ENCODE assay signal across 33 cellular contexts in genomic region chr5:144404672-144405071, GRCh38.
"Had no signal": no experiment of that assay in that cellular context is flagged by ENCODE, and none has a peak within 500 bp of the region (broad histone marks: within the 10 kb centered on the region; RNA-seq: fewer than 3 reads in every experiment).

No MANE protein-coding gene starts in this region.

- H3K36me3 ChIP-seq: adrenal gland, ascending aorta, brain microvascular endothelial cell, breast epithelium, cardiac muscle cell had no signal

- H3K27me3 ChIP-seq: adrenal gland, ascending aorta, brain microvascular endothelial cell, breast epithelium had no signal

- H3K27ac ChIP-seq: adrenal gland, ascending aorta, brain microvascular endothelial cell, breast epithelium, cardiac muscle cell had no signal

- ATAC-seq: activated naive CD4-positive, alpha-beta T cell treated with anti-CD3 and anti-CD28 coated beads, Interleukin-2, amount 50 U/mL, for 72 hours; activated naive CD8-positive, alpha-beta T cell treated with anti-CD3 and anti-CD28 coated beads, Interleukin-2, amount 50 U/mL, for 24 hours; activated T-cell treated with anti-CD3 and anti-CD28 coated beads, Interleukin-2, amount 50 U/mL, for 4 hours; activated T-cell treated with anti-CD3 and anti-CD28 coated beads, Interleukin-2, amount 50 U/mL, for 72 hours; activated T-helper 17 cell treated with anti-CD3 and anti-CD28 coated beads, Interleukin-2, amount 50 U/mL, for 72 hours had no signal

- H3K9me3 ChIP-seq: adrenal gland, ascending aorta, breast epithelium had no signal

- DNase-seq: activated effector memory CD4-positive, alpha-beta T cell treated with anti-CD3 and anti-CD28 coated beads, Interleukin-2, amount 50 U/mL, for 16 hours; activated effector memory CD4-positive, alpha-beta T cell treated with Interleukin-2 at 50 U/mL for 16 hours; activated gamma-delta T cell; activated gamma-delta T cell treated with Interleukin-2 at 50 U/mL for 16 hours; activated naive CD4-positive, alpha-beta T cell; activated naive CD4-positive, alpha-beta T cell treated with anti-CD3 and anti-CD28 coated beads for 36 hours; activated naive CD4-positive, alpha-beta T cell treated with anti-CD3 and anti-CD28 coated beads, Interleukin-2, amount 10 ng/mL, durations not matched to agents 7 days and 5 days; activated naive CD4-positive, alpha-beta T cell treated with anti-CD3 and anti-CD28 coated beads, Interleukin-2, amount 50 U/mL, for 16 hours; activated naive CD4-positive, alpha-beta T cell treated with Interleukin-2 at 50 U/mL for 16 hours; activated naive CD8-positive, alpha-beta T cell treated with anti-CD3 and anti-CD28 coated beads for 36 hours; activated naive CD8-positive, alpha-beta T cell treated with anti-CD3 and anti-CD28 coated beads, Interleukin-2, amount 10 ng/mL, durations not matched to agents 7 days and 5 days; activated naive CD8-positive, alpha-beta T cell treated with anti-CD3 and anti-CD28 coated beads, Interleukin-2, amount 50 U/mL, for 24 hours; activated T-cell treated with anti-CD3 and anti-CD28 coated beads, Interleukin-2, amount 50 U/mL, for 1 hour; activated T-cell treated with anti-CD3 and anti-CD28 coated beads, Interleukin-2, amount 50 U/mL, for 24 hours; activated T-cell treated with anti-CD3 and anti-CD28 coated beads, Interleukin-2, amount 50 U/mL, for 4 hours; activated T-cell treated with anti-CD3 and anti-CD28 coated beads, Interleukin-2, amount 50 U/mL, for 48 hours; activated T-cell treated with anti-CD3 and anti-CD28 coated beads, Interleukin-2, amount 50 U/mL, for 72 hours; adrenal gland; amniotic stem cell; amygdala; anterior cingulate cortex; aorta; brain microvascular endothelial cell; caudate nucleus; central memory CD4-positive, alpha-beta T cell; cerebellar nuclear complex had no signal

- H3K4me3 ChIP-seq: adrenal gland, ascending aorta, breast epithelium, cardiac muscle cell had no signal

- H3K4me1 ChIP-seq: adrenal gland, ascending aorta, breast epithelium had no signal

- FAIRE-seq: astrocyte, bronchial epithelial cell had no signal
